Comparison of ENCODE assay signal across 9 cellular contexts in genomic region chr7:90708841-90709317, GRCh38.
DNase-seq lines count a peak whose midpoint lies in the region; ATAC-seq and TF ChIP-seq lines count a peak whose summit lies in the region.
"Had no signal": no experiment of that assay in that cellular context is flagged by ENCODE, and none has a peak within 500 bp of the region (broad histone marks: within the 10 kb centered on the region; RNA-seq: fewer than 3 reads in every experiment).

No MANE protein-coding gene starts in this region.

- H3K27me3 ChIP-seq in BE2C (no peaks in the 10 kb centered on the region), colonic mucosa (no peaks in the 10 kb centered on the region)
- H3K27me3 ChIP-seq: SJSA1 had no signal

- H3K4me1 ChIP-seq in BE2C (no peaks in the 10 kb centered on the region), colonic mucosa (no peaks in the 10 kb centered on the region)

- TF ChIP-seq CTCF in BE2C (IDR thresholded peaks at IDR 0.05; ENCODE audit: low read depth, low read length) (peak; percentile 37), colonic mucosa (IDR thresholded peaks at IDR 0.05) (peak; percentile 63)

- intact Hi-C loops in colonic mucosa (cut with DNase I) = loop anchor here (5.0 kb wide), 1 partner anchor 323 kb away; no protein-coding TSS in a partner anchor

- H3K9me3 ChIP-seq in BE2C (no peaks in the 10 kb centered on the region), colonic mucosa (no peaks in the 10 kb centered on the region)
- H3K9me3 ChIP-seq: SJSA1 had no signal

- DNase-seq in BE2C = no peak
- peak; percentile 15 for DNase-seq in NCI-H2107 treated with DMSO at 0.1 percent for 48 hours (lab: John Stamatoyannopoulos, UW; ENCODE audit: unreplicated experiment)
- peak; percentile 63 for DNase-seq in colonic mucosa
- DNase-seq in occipital lobe (lab: John Stamatoyannopoulos, UW) = peak; percentile 6
- DNase-seq in dedifferentiated amniotic fluid mesenchymal stem cell (ENCODE audit: extremely low spot score) = no peak
- no peak for DNase-seq in central memory CD4-positive, alpha-beta T cell

- H3K4me3 ChIP-seq in BE2C (ENCODE audit: low read depth, low read length) (no peak overlapping the region), colonic mucosa (no peak overlapping the region)
- H3K4me3 ChIP-seq: SJSA1 had no signal

- H3K27ac ChIP-seq in colonic mucosa = no peak overlapping the region
- H3K27ac ChIP-seq: SJSA1 had no signal

- H3K9ac ChIP-seq in colonic mucosa (ENCODE audit: low read depth in 2 of 2, low read length in 2 of 2) = no peak overlapping the region

- H3K36me3 ChIP-seq in BE2C (no peaks in the 10 kb centered on the region), colonic mucosa (no peaks in the 10 kb centered on the region)
- H3K36me3 ChIP-seq: SJSA1 had no signal

- peak; percentile 56 for ATAC-seq in GM18868 (IDR thresholded peaks at IDR 0.05; ENCODE audit: unreplicated experiment)
- peak; percentile 82 for ATAC-seq in HG02938 (IDR thresholded peaks at IDR 0.05; ENCODE audit: unreplicated experiment)

Comparison
In these comparisons a context has a peak if more than half of its experiments do, and no peak if none do; other contexts are left out.
1. DNase-seq: peak in NCI-H2107 treated with DMSO at 0.1 percent for 48 hours (single experiment), colonic mucosa (single experiment) and occipital lobe (single experiment); none in BE2C (single experiment), dedifferentiated amniotic fluid mesenchymal stem cell (single experiment) and central memory CD4-positive, alpha-beta T cell (single experiment).